Comparison of ENCODE assay signal across 18 cellular contexts in genomic region chr6:47376930-47377329, GRCh38.
DNase-seq lines count a peak whose midpoint lies in the region; ATAC-seq and TF ChIP-seq lines count a peak whose summit lies in the region.
"Had no signal": no experiment of that assay in that cellular context is flagged by ENCODE, and none has a peak within 500 bp of the region (broad histone marks: within the 10 kb centered on the region; RNA-seq: fewer than 3 reads in every experiment).

No MANE protein-coding gene starts in this region.

- DNase-seq in activated CD4-positive, alpha-beta T cell treated with anti-CD3 and anti-CD28 coated beads, Interleukin-2, amount 10 ng/mL, durations not matched to agents 7 days and 5 days, result peak; percentile 21
- DNase-seq in activated CD4-positive, alpha-beta T cell treated with anti-CD3 and anti-CD28 coated beads for 4 hours, result no peak
- no peak for DNase-seq in T-helper 17 cell
- DNase-seq in stimulated activated naive B cell treated with anti-CD40 and anti-IgM and Interleukin-4, amounts not matched to agents 10 μg/mL and 1 μg/mL and 100 μg/mL, for 72 hours, result no peak
- DNase-seq in aorta, result no peak
- DNase-seq in GM19240 (ENCODE audit: insufficient read length, low spot score), result no peak
- DNase-seq in GM10248 (ENCODE audit: extremely low spot score), result no peak
- DNase-seq: ACHN; activated CD4-positive, CD25-positive, alpha-beta regulatory T cell; activated T-cell treated with anti-CD3 and anti-CD28 coated beads, Interleukin-2, amount 50 U/mL, for 1 hour; immature natural killer cell; mammary epithelial cell; NCI-H1436 treated with DMSO at 0.1 percent for 48 hours; NCI-H774; stimulated activated CD4-positive, alpha-beta T cell treated with anti-CD3 and anti-CD28 coated beads, Interleukin-1b, Interleukin-23, amount 100 ng/mL, for 48 hours had no signal

- no peaks in the 10 kb centered on the region for H3K27me3 ChIP-seq in aorta (ENCODE audit: control insufficient read depth in 1 of 2, insufficient read depth in 2 of 2, low read length in 1 of 2)

- H3K4me1 Mint-ChIP-seq in activated CD4-positive, alpha-beta T cell treated with anti-CD3 and anti-CD28 coated beads, Interleukin-2, amount 10 ng/mL, durations not matched to agents 7 days and 5 days, result peaks cover 7% of the 10 kb centered on the region
- no peaks in the 10 kb centered on the region for H3K4me1 Mint-ChIP-seq in T-helper 17 cell
- peaks cover 5 to 10% of the 10 kb centered on the region in 2 donors for H3K4me1 Mint-ChIP-seq in stimulated activated naive B cell treated with anti-CD40 and anti-IgM and Interleukin-4, amounts not matched to agents 10 μg/mL and 1 μg/mL and 100 μg/mL, for 72 hours

- no peaks in the 10 kb centered on the region for H3K36me3 ChIP-seq in aorta (ENCODE audit: control insufficient read depth in 1 of 2, insufficient read depth in 2 of 2, low read length in 1 of 2)
- H3K36me3 ChIP-seq: HAP-1, right atrium auricular region had no signal

- H3K27ac Mint-ChIP-seq in activated CD4-positive, alpha-beta T cell treated with anti-CD3 and anti-CD28 coated beads, Interleukin-2, amount 10 ng/mL, durations not matched to agents 7 days and 5 days, result no peak overlapping the region
- no peak overlapping the region for H3K27ac Mint-ChIP-seq in T-helper 17 cell
- H3K27ac Mint-ChIP-seq in stimulated activated naive B cell treated with anti-CD40 and anti-IgM and Interleukin-4, amounts not matched to agents 10 μg/mL and 1 μg/mL and 100 μg/mL, for 72 hours, result peak overlapping the region; percentile 70
- H3K27ac Mint-ChIP-seq: immature natural killer cell had no signal

- WGBS in aorta, 2 donors, result 88 to 91% methylated on average over 15 of the region's 15 CpGs

- ATAC-seq in HG02610 (IDR thresholded peaks at IDR 0.05; ENCODE audit: unreplicated experiment), result peak; percentile 83
- ATAC-seq in T-helper 17 cell, result peak; percentile 30
- ATAC-seq in stimulated activated naive B cell treated with anti-CD40 and anti-IgM and Interleukin-4, amounts not matched to agents 10 μg/mL and 1 μg/mL and 100 μg/mL, for 72 hours (replicated peaks), result peak; percentile 53 to 62
- no peak for ATAC-seq in aorta (ENCODE audit: low FRiP score)

- H3K27me3 Mint-ChIP-seq in activated CD4-positive, alpha-beta T cell treated with anti-CD3 and anti-CD28 coated beads, Interleukin-2, amount 10 ng/mL, durations not matched to agents 7 days and 5 days, result peaks cover 7% of the 10 kb centered on the region
- peaks cover 29% of the 10 kb centered on the region for H3K27me3 Mint-ChIP-seq in T-helper 17 cell
- H3K27me3 Mint-ChIP-seq in stimulated activated naive B cell treated with anti-CD40 and anti-IgM and Interleukin-4, amounts not matched to agents 10 μg/mL and 1 μg/mL and 100 μg/mL, for 72 hours, result peaks cover 17 to 19% of the 10 kb centered on the region in 2 donors

- H3K4me1 ChIP-seq in aorta (ENCODE audit: control insufficient read depth in 1 of 2, insufficient read depth in 2 of 2, low read length in 2 of 2), result no peaks in the 10 kb centered on the region
- H3K4me1 ChIP-seq: HAP-1, right atrium auricular region had no signal

- H3K4me3 Mint-ChIP-seq in activated CD4-positive, alpha-beta T cell treated with anti-CD3 and anti-CD28 coated beads, Interleukin-2, amount 10 ng/mL, durations not matched to agents 7 days and 5 days, result no peak overlapping the region
- no peak overlapping the region for H3K4me3 Mint-ChIP-seq in T-helper 17 cell
- H3K4me3 Mint-ChIP-seq in stimulated activated naive B cell treated with anti-CD40 and anti-IgM and Interleukin-4, amounts not matched to agents 10 μg/mL and 1 μg/mL and 100 μg/mL, for 72 hours, result no peak overlapping the region
- H3K4me3 Mint-ChIP-seq: immature natural killer cell had no signal

- POLR2A ChIA-PET in activated CD4-positive, alpha-beta T cell treated with anti-CD3 and anti-CD28 coated beads, Interleukin-2, amount 10 ng/mL, durations not matched to agents 7 days and 5 days (lab: Charles Lee), result no interaction called here
- POLR2A ChIA-PET in GM10248 (lab: Yijun Ruan, JAX), result no interaction called here

- H3K36me3 Mint-ChIP-seq in activated CD4-positive, alpha-beta T cell treated with anti-CD3 and anti-CD28 coated beads, Interleukin-2, amount 10 ng/mL, durations not matched to agents 7 days and 5 days (ENCODE audit: low read depth), result no peaks in the 10 kb centered on the region
- H3K36me3 Mint-ChIP-seq in T-helper 17 cell (ENCODE audit: low read depth), result peaks cover 2% of the 10 kb centered on the region
- no peaks in the 10 kb centered on the region for H3K36me3 Mint-ChIP-seq in stimulated activated naive B cell treated with anti-CD40 and anti-IgM and Interleukin-4, amounts not matched to agents 10 μg/mL and 1 μg/mL and 100 μg/mL, for 72 hours
- H3K36me3 Mint-ChIP-seq: immature natural killer cell had no signal

- H3K9me3 ChIP-seq in T-helper 17 cell (ENCODE audit: control insufficient read depth, low read length, poor library complexity, severe bottlenecking) (no peaks in the 10 kb centered on the region), aorta (ENCODE audit: control insufficient read depth, low read length) (peaks cover 2% of the 10 kb centered on the region)
- H3K9me3 ChIP-seq: HAP-1, right atrium auricular region had no signal

- H3K4me3 ChIP-seq in aorta (ENCODE audit: low read length in 2 of 2), result no peak overlapping the region
- H3K4me3 ChIP-seq: HAP-1, right atrium auricular region had no signal

- no peak for TF ChIP-seq CTCF in GM10248 (IDR thresholded peaks at IDR 0.05; ENCODE audit: control extremely low read depth, extremely low read depth, low read depth, missing control alignments)

- no peaks in the 10 kb centered on the region for H3K9me3 Mint-ChIP-seq in activated CD4-positive, alpha-beta T cell treated with anti-CD3 and anti-CD28 coated beads, Interleukin-2, amount 10 ng/mL, durations not matched to agents 7 days and 5 days
- peaks cover 0 to 2% of the 10 kb centered on the region in 2 donors for H3K9me3 Mint-ChIP-seq in stimulated activated naive B cell treated with anti-CD40 and anti-IgM and Interleukin-4, amounts not matched to agents 10 μg/mL and 1 μg/mL and 100 μg/mL, for 72 hours
- H3K9me3 Mint-ChIP-seq: immature natural killer cell had no signal

- H3K27ac ChIP-seq in aorta (ENCODE audit: low read depth in 1 of 2, low read length in 2 of 2), result no peak overlapping the region
- H3K27ac ChIP-seq: right atrium auricular region had no signal

- intact Hi-C loops in aorta (cut with DNase I), result no loop called here

- CTCF ChIA-PET in activated CD4-positive, alpha-beta T cell treated with anti-CD3 and anti-CD28 coated beads, Interleukin-2, amount 10 ng/mL, durations not matched to agents 7 days and 5 days (lab: Charles Lee), result interaction anchor here (1.4 kb wide), 1 partner anchor 31 kb away, joined by 4 read pairs; no protein-coding TSS in a partner anchor
- CTCF ChIA-PET in GM10248 (lab: Yijun Ruan, JAX), result interaction anchor here (1.2 to 1.3 kb wide), 2 partner anchors 10 to 20 kb away, joined by 3 to 4 read pairs; no protein-coding TSS in a partner anchor
